ENCODE assay signal across 18 cellular contexts in the genomic region with DNA sequence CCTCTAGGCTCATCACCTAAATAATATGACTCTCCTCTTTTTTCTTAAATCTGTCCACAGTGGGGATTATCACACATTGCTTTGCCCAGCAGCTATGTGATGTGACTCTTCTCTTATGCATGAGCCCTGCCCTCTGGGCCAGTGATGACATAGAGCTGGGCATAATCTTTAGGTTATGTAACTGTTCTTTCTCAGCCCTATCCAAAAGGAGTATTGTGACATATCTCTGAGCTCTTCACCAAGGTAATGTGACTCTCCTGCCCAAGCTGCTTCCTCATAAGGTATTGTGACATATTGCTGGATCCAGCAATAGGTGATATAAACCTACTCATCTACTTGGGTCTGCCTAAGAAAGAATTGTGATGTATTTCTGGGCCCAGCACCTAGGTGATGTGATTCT. TPM values are rescaled to one million over a fixed set of nuclear protein-coding genes. Genes with fewer than 3 reads are reported as not detected.
DNase-seq lines count a peak whose midpoint lies in the region; ATAC-seq, FAIRE-seq and TF ChIP-seq lines count a peak whose summit lies in the region.
"Had no signal": no experiment of that assay in that cellular context is flagged by ENCODE, and none has a peak within 500 bp of the region (broad histone marks: within the 10 kb centered on the region; RNA-seq: fewer than 3 reads in every experiment).

No MANE protein-coding gene starts in this region.

- H3K4me3 Mint-ChIP-seq in stimulated activated memory B cell treated with anti-CD40 and anti-IgM and Interleukin-4, amounts not matched to agents 10 μg/mL and 1 μg/mL and 100 μg/mL, for 72 hours, result no peak overlapping the region

- no peak overlapping the region for H3K4me3 ChIP-seq in NB4 (ENCODE audit: low read depth, low read length)
- no peak overlapping the region for H3K4me3 ChIP-seq in bronchial epithelial cell (ENCODE audit: low read depth, low read length)
- H3K4me3 ChIP-seq in liver (ENCODE audit: low read depth in 1 of 3, low read length in 3 of 3), result no peak overlapping the region
- H3K4me3 ChIP-seq: HAP-1, SJCRH30 had no signal

- peak overlapping the region; percentile 60 to 64 for H3K27ac ChIP-seq in liver (ENCODE audit: low read depth in 1 of 2, low read length in 2 of 2)
- H3K27ac ChIP-seq: C4-2B, SJCRH30 had no signal

- no peaks in the 10 kb centered on the region for H3K9me3 ChIP-seq in liver (ENCODE audit: control insufficient read depth in 4 of 4, low read length in 3 of 4)
- H3K9me3 ChIP-seq: HAP-1, SJCRH30 had no signal

- no peaks in the 10 kb centered on the region for H3K36me3 Mint-ChIP-seq in stimulated activated memory B cell treated with anti-CD40 and anti-IgM and Interleukin-4, amounts not matched to agents 10 μg/mL and 1 μg/mL and 100 μg/mL, for 72 hours

- H3K9me3 Mint-ChIP-seq in stimulated activated memory B cell treated with anti-CD40 and anti-IgM and Interleukin-4, amounts not matched to agents 10 μg/mL and 1 μg/mL and 100 μg/mL, for 72 hours, result no peaks in the 10 kb centered on the region

- TF ChIP-seq POLR2A in NB4 (IDR thresholded peaks at IDR 0.05; ENCODE audit: extremely low read depth, insufficient read length), result no peak

- no peaks in the 10 kb centered on the region for H3K27me3 Mint-ChIP-seq in stimulated activated memory B cell treated with anti-CD40 and anti-IgM and Interleukin-4, amounts not matched to agents 10 μg/mL and 1 μg/mL and 100 μg/mL, for 72 hours

- H3K4me1 Mint-ChIP-seq in stimulated activated memory B cell treated with anti-CD40 and anti-IgM and Interleukin-4, amounts not matched to agents 10 μg/mL and 1 μg/mL and 100 μg/mL, for 72 hours, result peaks cover 13% of the 10 kb centered on the region

- no peak for FAIRE-seq in bronchial epithelial cell (lab: Jason Lieb, UNC)
- FAIRE-seq: D721Med had no signal

- no peak for TF ChIP-seq CTCF in NB4 (IDR thresholded peaks at IDR 0.05; ENCODE audit: low read depth, low read length)
- no peak for TF ChIP-seq CTCF in bronchial epithelial cell (IDR thresholded peaks at IDR 0.05; ENCODE audit: insufficient read depth, low read length, severe bottlenecking)
- TF ChIP-seq CTCF in liver (IDR thresholded peaks at IDR 0.05; ENCODE audit: low read depth, low read length, missing input control), result no peak

- no peak overlapping the region for H3K9ac ChIP-seq in liver (ENCODE audit: low read depth in 1 of 2, low read length in 2 of 2)

- no peaks in the 10 kb centered on the region for H3K27me3 ChIP-seq in bronchial epithelial cell (ENCODE audit: control insufficient read depth, insufficient read depth, low read length)
- H3K27me3 ChIP-seq in liver (ENCODE audit: control insufficient read depth in 4 of 4, insufficient read depth in 4 of 4, low read length in 3 of 4), result no peaks in the 10 kb centered on the region
- H3K27me3 ChIP-seq: SJCRH30 had no signal

- H3K27ac Mint-ChIP-seq in stimulated activated memory B cell treated with anti-CD40 and anti-IgM and Interleukin-4, amounts not matched to agents 10 μg/mL and 1 μg/mL and 100 μg/mL, for 72 hours, result peak overlapping the region; percentile 5

- DNase-seq in NB4 (ENCODE audit: low read depth) (peak; percentile 30), bronchial epithelial cell (ENCODE audit: low read depth) (peak; percentile 61), NCI-H69 (lab: John Stamatoyannopoulos, UW) (no peak), hepatic stellate cell (ENCODE audit: low spot score) (no peak)
- DNase-seq: DMS79 treated with DMSO at 0.1 percent for 48 hours, NCI-H1048, NCI-H1436 treated with DMSO at 0.1 percent for 48 hours, NCI-H2029 treated with DMSO at 0.1 percent for 48 hours, NCI-H2171 treated with DMSO at 0.1 percent for 48 hours, NCI-H446, SJCRH30 had no signal

- no peaks in the 10 kb centered on the region for H3K36me3 ChIP-seq in bronchial epithelial cell (ENCODE audit: control insufficient read depth, insufficient read depth, low read length)
- no peaks in the 10 kb centered on the region for H3K36me3 ChIP-seq in liver (ENCODE audit: control insufficient read depth in 4 of 4, insufficient read depth in 3 of 4, low read depth in 1 of 4, low read length in 3 of 4)
- H3K36me3 ChIP-seq: HAP-1, SJCRH30 had no signal

- no peak for ATAC-seq in stimulated activated memory B cell treated with anti-CD40 and anti-IgM and Interleukin-4, amounts not matched to agents 10 μg/mL and 1 μg/mL and 100 μg/mL, for 72 hours
- ATAC-seq in GM21576 (IDR thresholded peaks at IDR 0.05; ENCODE audit: unreplicated experiment), result no peak
- ATAC-seq: Panc1 had no signal

- H3K4me1 ChIP-seq in liver (ENCODE audit: control insufficient read depth in 4 of 4, insufficient read depth in 4 of 4, low read length in 3 of 4), result peaks cover 0 to 10% (median 1%) of the 10 kb centered on the region in 4 donors
- H3K4me1 ChIP-seq: HAP-1, SJCRH30 had no signal

- TF ChIP-seq RAD21 in liver (IDR thresholded peaks at IDR 0.05), result no peak

TF ChIP-seq in liver, 16 proteins besides CTCF, POLR2A, EP300 and RAD21:
- no peak for TF ChIP-seq TAF1 (conservative IDR thresholded peaks at IDR 0.05)
- TF ChIP-seq ZBTB33 (IDR thresholded peaks at IDR 0.05), result no peak
- TF ChIP-seq NR2F2 (IDR thresholded peaks at IDR 0.05), result no peak
- TF ChIP-seq GABPA (IDR thresholded peaks at IDR 0.05 in 1 of 2, conservative IDR thresholded peaks at IDR 0.05 in 1 of 2), result no peak
- no peak for TF ChIP-seq FOXA2 (IDR thresholded peaks at IDR 0.05)
- no peak for TF ChIP-seq ATF3 (IDR thresholded peaks at IDR 0.05)
- no peak for TF ChIP-seq REST (IDR thresholded peaks at IDR 0.05)
- TF ChIP-seq FOXA1 (IDR thresholded peaks at IDR 0.05), result no peak
- TF ChIP-seq SP1 (IDR thresholded peaks at IDR 0.05), result no peak

RNA-seq across cellular contexts. Expression of gene ZNF107, which starts 37.7 kb away (rescaled TPM):
- 1.1 and 1.2 TPM in 2 replicates for total RNA-seq in bronchial epithelial cell
- total RNA-seq in liver, result 1 to 10 TPM; 1.7 to 4.9 TPM
- 1 to 10 TPM in 1 of 2 donors, under 1 TPM in 1; 0.60 to 1.0 TPM for polyA plus RNA-seq in liver

Comparison
In these comparisons a context has a peak if more than half of its experiments do, and no peak if none do; other contexts are left out.
1. DNase-seq: peak in NB4 (single experiment) and bronchial epithelial cell (single experiment); none in NCI-H69 (single experiment) and hepatic stellate cell (single experiment).